Comparison of ENCODE assay signal across 29 cellular contexts in the genomic region with DNA sequence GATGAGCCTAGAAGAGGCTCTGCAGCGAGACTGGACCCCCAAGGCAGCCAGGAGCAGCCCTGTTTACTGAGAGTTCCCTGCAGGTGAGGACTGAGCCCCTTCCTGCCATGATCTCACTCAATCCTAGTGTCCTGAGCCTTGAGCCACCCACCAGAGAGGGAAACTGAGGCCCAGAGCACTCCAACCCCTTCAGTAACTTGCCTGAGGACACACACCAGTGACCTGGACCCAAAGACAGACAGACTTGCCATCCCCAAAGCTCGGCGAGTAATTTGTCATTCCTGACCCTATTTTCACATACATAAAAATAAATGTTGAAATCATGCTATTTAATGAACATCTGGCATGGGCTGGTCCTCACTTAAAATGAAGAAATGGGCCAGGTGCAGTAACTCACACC. TPM values are rescaled to one million over a fixed set of nuclear protein-coding genes. Genes with fewer than 3 reads are reported as not detected.
"Had no signal": no experiment of that assay in that cellular context is flagged by ENCODE, and none has a peak within 500 bp of the region (broad histone marks: within the 10 kb centered on the region; RNA-seq: fewer than 3 reads in every experiment).

No MANE protein-coding gene starts in this region.

- H3K4me3 Mint-ChIP-seq: activated B cell treated with CpG ODN at 0.5 μM for 24 hours; activated CD4-positive, alpha-beta T cell treated with anti-CD3 and anti-CD28 coated beads, Interleukin-2, amount 10 ng/mL, durations not matched to agents 24 days and 14 days; activated CD8-positive, alpha-beta memory T cell treated with anti-CD3 and anti-CD28 coated beads, Interleukin-2, amount 10 ng/mL, durations not matched to agents 7 days and 5 days; activated naive CD4-positive, alpha-beta T cell treated with anti-CD3 and anti-CD28 coated beads, Interleukin-2, amount 50 U/mL, for 24 hours; activated T-cell treated with anti-CD3 and anti-CD28 coated beads, Interleukin-2, amount 50 U/mL, for 24 hours; activated T-helper 1 cell treated with anti-CD3 and anti-CD28 coated beads, Interleukin-12 subunit alpha, Interleukin-12 subunit beta, Interleukin-2, Interleukin-4 antibody, amounts not matched to agents 30 ng/mL and 10 ng/mL and 1 ng/mL, durations not matched to agents 14 hours and 24 hours and 36 hours; T-helper 17 cell had no signal

- H3K36me3 ChIP-seq: cardiac muscle cell, MG63 had no signal

- DNase-seq: activated B cell treated with CpG ODN at 0.5 μM for 24 hours; activated CD4-positive, alpha-beta T cell treated with anti-CD3 and anti-CD28 coated beads for 1 hour; activated CD4-positive, alpha-beta T cell treated with anti-CD3 and anti-CD28 coated beads, Interleukin-2, amount 10 ng/mL, durations not matched to agents 24 days and 14 days; activated CD4-positive, alpha-beta T cell treated with anti-CD3 and anti-CD28 coated beads, Interleukin-2, amount 50 U/mL, for 48 hours; activated CD8-positive, alpha-beta memory T cell treated with anti-CD3 and anti-CD28 coated beads, Interleukin-2, amount 10 ng/mL, durations not matched to agents 7 days and 5 days; activated effector memory CD4-positive, alpha-beta T cell treated with Interleukin-2 at 50 U/mL for 16 hours; activated naive CD4-positive, alpha-beta T cell; activated T-cell treated with anti-CD3 and anti-CD28 coated beads, Interleukin-2, amount 50 U/mL, for 24 hours; aorta; body of pancreas; MG63; MV-4-11; NCI-H1092 treated with DMSO at 0.1 percent for 48 hours; NCI-H1436; NCI-H1694 treated with DMSO at 0.1 percent for 48 hours; NCI-H2029 treated with DMSO at 0.1 percent for 48 hours; NCI-H345; NCI-H510A; NCI-H526 treated with DMSO at 0.1 percent for 48 hours; NK-92 treated with Interleukin-12 subunit alpha and Interleukin-12 subunit beta, amount 100 ng/mL, for 24 hours; PC-3; SHP77; T-helper 17 cell; T-helper 9 cell had no signal

- FAIRE-seq: RCC 7860, TTC549 had no signal

- H3K36me3 Mint-ChIP-seq: activated CD8-positive, alpha-beta memory T cell treated with anti-CD3 and anti-CD28 coated beads, Interleukin-2, amount 10 ng/mL, durations not matched to agents 7 days and 5 days; activated naive CD4-positive, alpha-beta T cell treated with anti-CD3 and anti-CD28 coated beads, Interleukin-2, amount 50 U/mL, for 24 hours had no signal

- H3K4me1 Mint-ChIP-seq: activated B cell treated with CpG ODN at 0.5 μM for 24 hours, T-helper 17 cell had no signal

- H3K27me3 ChIP-seq: body of pancreas, cardiac muscle cell, MG63 had no signal

- H3K27ac ChIP-seq: body of pancreas, cardiac muscle cell had no signal

- H3K4me3 ChIP-seq: body of pancreas, cardiac muscle cell, MG63 had no signal

- H3K9me3 Mint-ChIP-seq: activated CD4-positive, alpha-beta T cell treated with anti-CD3 and anti-CD28 coated beads, Interleukin-2, amount 10 ng/mL, durations not matched to agents 24 days and 14 days; activated T-cell treated with anti-CD3 and anti-CD28 coated beads, Interleukin-2, amount 50 U/mL, for 24 hours; activated T-helper 1 cell treated with anti-CD3 and anti-CD28 coated beads, Interleukin-12 subunit alpha, Interleukin-12 subunit beta, Interleukin-2, Interleukin-4 antibody, amounts not matched to agents 30 ng/mL and 10 ng/mL and 1 ng/mL, durations not matched to agents 14 hours and 24 hours and 36 hours had no signal

- ATAC-seq: activated CD8-positive, alpha-beta memory T cell treated with anti-CD3 and anti-CD28 coated beads, Interleukin-2, amount 10 ng/mL, durations not matched to agents 7 days and 5 days; body of pancreas; PC-3; T-helper 17 cell had no signal

- H3K9me3 ChIP-seq: body of pancreas, MG63 had no signal

- H3K4me1 ChIP-seq: body of pancreas had no signal

- H3K27ac Mint-ChIP-seq: activated B cell treated with CpG ODN at 0.5 μM for 24 hours; activated CD4-positive, alpha-beta T cell treated with anti-CD3 and anti-CD28 coated beads, Interleukin-2, amount 10 ng/mL, durations not matched to agents 24 days and 14 days; activated CD8-positive, alpha-beta memory T cell treated with anti-CD3 and anti-CD28 coated beads, Interleukin-2, amount 10 ng/mL, durations not matched to agents 7 days and 5 days; activated naive CD4-positive, alpha-beta T cell treated with anti-CD3 and anti-CD28 coated beads, Interleukin-2, amount 50 U/mL, for 24 hours; activated T-cell treated with anti-CD3 and anti-CD28 coated beads, Interleukin-2, amount 50 U/mL, for 24 hours; activated T-helper 1 cell treated with anti-CD3 and anti-CD28 coated beads, Interleukin-12 subunit alpha, Interleukin-12 subunit beta, Interleukin-2, Interleukin-4 antibody, amounts not matched to agents 30 ng/mL and 10 ng/mL and 1 ng/mL, durations not matched to agents 14 hours and 24 hours and 36 hours; T-helper 17 cell had no signal

RNA-seq across cellular contexts. Expression of gene BMP7, which starts 16.7 kb away (rescaled TPM):
- total RNA-seq: activated B cell treated with CpG ODN at 0.5 μM for 24 hours; activated CD8-positive, alpha-beta memory T cell treated with anti-CD3 and anti-CD28 coated beads, Interleukin-2, amount 10 ng/mL, durations not matched to agents 7 days and 5 days; PC-3; T-helper 17 cell had no signal
- polyA plus RNA-seq: aorta had no signal
